1 cellular context compared by ENCODE assay signal in genomic region chr15:48555244-48555804, GRCh38.
TF ChIP-seq lines count a peak whose summit lies in the region.

No MANE protein-coding gene starts in this region.

TF ChIP-seq in K562, 482 proteins besides CTCF, POLR2A, EP300 and RAD21 (continued from another document and continues in another):
- TF ChIP-seq CBFA2T2 (conservative IDR thresholded peaks at IDR 0.05): peak; percentile 67
- TF ChIP-seq JUND (IDR thresholded peaks at IDR 0.05; ENCODE audit: borderline replicate concordance, low read depth, low read length): no peak
- TF ChIP-seq JUND (tag; IDR thresholded peaks at IDR 0.05; ENCODE audit: borderline replicate concordance, low read depth, low read length): peak; percentile 40; the same call in 1 of the 3 replicates
- no peak for TF ChIP-seq ZNF311 (CRISPR knock-in tag; IDR thresholded peaks at IDR 0.05)
- peak in 1 of 2 experiments; percentile 10 for TF ChIP-seq NCOA2 (IDR thresholded peaks at IDR 0.05; ENCODE audit: partially characterized antibody in 2 of 2)
- TF ChIP-seq NCOA4 (IDR thresholded peaks at IDR 0.05; ENCODE audit: partially characterized antibody): no peak
- no peak for TF ChIP-seq PURB (CRISPR knock-in tag; IDR thresholded peaks at IDR 0.05; ENCODE audit: low read depth)
- TF ChIP-seq XRCC3 (IDR thresholded peaks at IDR 0.05): no peak
- TF ChIP-seq SRSF7 (optimal IDR thresholded peaks at IDR 0.05; ENCODE audit: low read depth, low read length): no peak
- no peak for TF ChIP-seq FOXK1 (CRISPR knock-in tag; IDR thresholded peaks at IDR 0.05; ENCODE audit: borderline replicate concordance)
- TF ChIP-seq MEF2A (IDR thresholded peaks at IDR 0.05; ENCODE audit: control insufficient read depth, low read depth, low read length): no peak
- peak; percentile 58 for TF ChIP-seq HDAC3 (IDR thresholded peaks at IDR 0.05; ENCODE audit: borderline replicate concordance, partially characterized antibody)
- TF ChIP-seq DACH1 (IDR thresholded peaks at IDR 0.05; ENCODE audit: partially characterized antibody): no peak
- TF ChIP-seq HMBOX1 (IDR thresholded peaks at IDR 0.05): peak; percentile 99
- TF ChIP-seq SNIP1 (IDR thresholded peaks at IDR 0.05; ENCODE audit: low read depth): no peak
- no peak for TF ChIP-seq TEAD1 (CRISPR knock-in tag; IDR thresholded peaks at IDR 0.05)
- TF ChIP-seq, protein P1, sequence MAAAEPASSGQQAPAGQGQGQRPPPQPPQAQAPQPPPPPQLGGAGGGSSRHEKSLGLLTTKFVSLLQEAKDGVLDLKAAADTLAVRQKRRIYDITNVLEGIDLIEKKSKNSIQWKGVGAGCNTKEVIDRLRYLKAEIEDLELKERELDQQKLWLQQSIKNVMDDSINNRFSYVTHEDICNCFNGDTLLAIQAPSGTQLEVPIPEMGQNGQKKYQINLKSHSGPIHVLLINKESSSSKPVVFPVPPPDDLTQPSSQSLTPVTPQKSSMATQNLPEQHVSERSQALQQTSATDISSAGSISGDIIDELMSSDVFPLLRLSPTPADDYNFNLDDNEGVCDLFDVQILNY (CRISPR knock-in tag; IDR thresholded peaks at IDR 0.05): no peak
- TF ChIP-seq ZC3H4 (CRISPR knock-in tag; IDR thresholded peaks at IDR 0.05; ENCODE audit: borderline replicate concordance): no peak
- no peak for TF ChIP-seq ZNF232 (CRISPR knock-in tag; IDR thresholded peaks at IDR 0.05)
- TF ChIP-seq CEBPB (tag; IDR thresholded peaks at IDR 0.05): peak; percentile 53; the same call in 1 of the 2 replicates
- TF ChIP-seq HDAC6 (IDR thresholded peaks at IDR 0.05; ENCODE audit: low read depth, low read length): no peak
- peak; percentile 56 for TF ChIP-seq ELF1 (tag; IDR thresholded peaks at IDR 0.05)
- no peak for TF ChIP-seq BRF2 (IDR thresholded peaks at IDR 0.05; ENCODE audit: borderline replicate concordance, insufficient read depth, insufficient read length)
- TF ChIP-seq TRIM24 (IDR thresholded peaks at IDR 0.05): peak in 1 of 2 experiments; percentile 56; a peak in 1 of 4 replicates
- TF ChIP-seq, protein P2, sequence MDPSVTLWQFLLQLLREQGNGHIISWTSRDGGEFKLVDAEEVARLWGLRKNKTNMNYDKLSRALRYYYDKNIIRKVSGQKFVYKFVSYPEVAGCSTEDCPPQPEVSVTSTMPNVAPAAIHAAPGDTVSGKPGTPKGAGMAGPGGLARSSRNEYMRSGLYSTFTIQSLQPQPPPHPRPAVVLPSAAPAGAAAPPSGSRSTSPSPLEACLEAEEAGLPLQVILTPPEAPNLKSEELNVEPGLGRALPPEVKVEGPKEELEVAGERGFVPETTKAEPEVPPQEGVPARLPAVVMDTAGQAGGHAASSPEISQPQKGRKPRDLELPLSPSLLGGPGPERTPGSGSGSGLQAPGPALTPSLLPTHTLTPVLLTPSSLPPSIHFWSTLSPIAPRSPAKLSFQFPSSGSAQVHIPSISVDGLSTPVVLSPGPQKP (CRISPR knock-in tag; IDR thresholded peaks at IDR 0.05): no peak
- no peak for TF ChIP-seq ZSCAN32 (CRISPR knock-in tag; IDR thresholded peaks at IDR 0.05)
- TF ChIP-seq SMC3 (conservative IDR thresholded peaks at IDR 0.05; ENCODE audit: insufficient read depth, low read depth, low read length): no peak
- TF ChIP-seq MCM5 (IDR thresholded peaks at IDR 0.05; ENCODE audit: low read depth): no peak
- TF ChIP-seq GATAD2B (IDR thresholded peaks at IDR 0.05; ENCODE audit: borderline replicate concordance): peak; percentile 83
- TF ChIP-seq ZNF324 (CRISPR knock-in tag; IDR thresholded peaks at IDR 0.05): no peak
- TF ChIP-seq ZNF12 (CRISPR knock-in tag; IDR thresholded peaks at IDR 0.05): no peak
- peak; percentile 88 for TF ChIP-seq ZNF316 (IDR thresholded peaks at IDR 0.05)
- no peak for TF ChIP-seq RBM22 (IDR thresholded peaks at IDR 0.05; ENCODE audit: low read depth, low read length, poor library complexity, severe bottlenecking)
- no peak for TF ChIP-seq IRF1 (CRISPR knock-in tag; IDR thresholded peaks at IDR 0.05; ENCODE audit: borderline replicate concordance)
- TF ChIP-seq BMI1 (IDR thresholded peaks at IDR 0.05; ENCODE audit: low read length): no peak
- no peak for TF ChIP-seq TAF7 (tag; IDR thresholded peaks at IDR 0.05)
- peak; percentile 48 for TF ChIP-seq KLF16 (IDR thresholded peaks at IDR 0.05)
- TF ChIP-seq MEF2D (tag; conservative IDR thresholded peaks at IDR 0.05; ENCODE audit: low read depth): peak; percentile 71; the same call in 1 of the 2 replicates
- peak; percentile 59; the same call in 1 of the 2 replicates for TF ChIP-seq FOXM1 (IDR thresholded peaks at IDR 0.05; ENCODE audit: low read depth)
- no peak for TF ChIP-seq FOXM1 (CRISPR knock-in tag; IDR thresholded peaks at IDR 0.05; ENCODE audit: low read depth)
- no peak for TF ChIP-seq SNAPC5 (CRISPR knock-in tag; IDR thresholded peaks at IDR 0.05)
- peak; percentile 92 for TF ChIP-seq C11orf30 (IDR thresholded peaks at IDR 0.05; ENCODE audit: low read depth)
- TF ChIP-seq STAG1 (CRISPR knock-in tag; IDR thresholded peaks at IDR 0.05; ENCODE audit: borderline replicate concordance): no peak
- TF ChIP-seq ZNF449 (CRISPR knock-in tag; IDR thresholded peaks at IDR 0.05): no peak
- TF ChIP-seq ZBTB49 (CRISPR knock-in tag; IDR thresholded peaks at IDR 0.05; ENCODE audit: borderline replicate concordance): no peak
- peak; percentile 77 to 84 for TF ChIP-seq FOXK2 (conservative IDR thresholded peaks at IDR 0.05 in 1 of 2, IDR thresholded peaks at IDR 0.05 in 1 of 2; ENCODE audit: low read depth in 2 of 2)
- no peak for TF ChIP-seq ZBTB43 (CRISPR knock-in tag; IDR thresholded peaks at IDR 0.05)
- TF ChIP-seq, protein P3, sequence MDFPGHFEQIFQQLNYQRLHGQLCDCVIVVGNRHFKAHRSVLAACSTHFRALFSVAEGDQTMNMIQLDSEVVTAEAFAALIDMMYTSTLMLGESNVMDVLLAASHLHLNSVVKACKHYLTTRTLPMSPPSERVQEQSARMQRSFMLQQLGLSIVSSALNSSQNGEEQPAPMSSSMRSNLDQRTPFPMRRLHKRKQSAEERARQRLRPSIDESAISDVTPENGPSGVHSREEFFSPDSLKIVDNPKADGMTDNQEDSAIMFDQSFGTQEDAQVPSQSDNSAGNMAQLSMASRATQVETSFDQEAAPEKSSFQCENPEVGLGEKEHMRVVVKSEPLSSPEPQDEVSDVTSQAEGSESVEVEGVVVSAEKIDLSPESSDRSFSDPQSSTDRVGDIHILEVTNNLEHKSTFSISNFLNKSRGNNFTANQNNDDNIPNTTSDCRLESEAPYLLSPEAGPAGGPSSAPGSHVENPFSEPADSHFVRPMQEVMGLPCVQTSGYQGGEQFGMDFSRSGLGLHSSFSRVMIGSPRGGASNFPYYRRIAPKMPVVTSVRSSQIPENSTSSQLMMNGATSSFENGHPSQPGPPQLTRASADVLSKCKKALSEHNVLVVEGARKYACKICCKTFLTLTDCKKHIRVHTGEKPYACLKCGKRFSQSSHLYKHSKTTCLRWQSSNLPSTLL (IDR thresholded peaks at IDR 0.05): no peak
- TF ChIP-seq ZNF518B (CRISPR knock-in tag; IDR thresholded peaks at IDR 0.05): no peak
- TF ChIP-seq LCOR (CRISPR knock-in tag; IDR thresholded peaks at IDR 0.05): peak; percentile 87
- TF ChIP-seq ZNF431 (CRISPR knock-in tag; IDR thresholded peaks at IDR 0.05): no peak
- TF ChIP-seq, protein P4, sequence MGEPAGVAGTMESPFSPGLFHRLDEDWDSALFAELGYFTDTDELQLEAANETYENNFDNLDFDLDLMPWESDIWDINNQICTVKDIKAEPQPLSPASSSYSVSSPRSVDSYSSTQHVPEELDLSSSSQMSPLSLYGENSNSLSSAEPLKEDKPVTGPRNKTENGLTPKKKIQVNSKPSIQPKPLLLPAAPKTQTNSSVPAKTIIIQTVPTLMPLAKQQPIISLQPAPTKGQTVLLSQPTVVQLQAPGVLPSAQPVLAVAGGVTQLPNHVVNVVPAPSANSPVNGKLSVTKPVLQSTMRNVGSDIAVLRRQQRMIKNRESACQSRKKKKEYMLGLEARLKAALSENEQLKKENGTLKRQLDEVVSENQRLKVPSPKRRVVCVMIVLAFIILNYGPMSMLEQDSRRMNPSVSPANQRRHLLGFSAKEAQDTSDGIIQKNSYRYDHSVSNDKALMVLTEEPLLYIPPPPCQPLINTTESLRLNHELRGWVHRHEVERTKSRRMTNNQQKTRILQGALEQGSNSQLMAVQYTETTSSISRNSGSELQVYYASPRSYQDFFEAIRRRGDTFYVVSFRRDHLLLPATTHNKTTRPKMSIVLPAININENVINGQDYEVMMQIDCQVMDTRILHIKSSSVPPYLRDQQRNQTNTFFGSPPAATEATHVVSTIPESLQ (CRISPR knock-in tag; IDR thresholded peaks at IDR 0.05): no peak
